ENCODE assay signal across 11 cellular contexts in genomic region chr11:64037027-64037633, GRCh38. TPM values are rescaled to one million over a fixed set of nuclear protein-coding genes. Genes with fewer than 3 reads are reported as not detected.
DNase-seq lines count a peak whose midpoint lies in the region; ATAC-seq and TF ChIP-seq lines count a peak whose summit lies in the region.
"Had no signal": no experiment of that assay in that cellular context is flagged by ENCODE, and none has a peak within 500 bp of the region (broad histone marks: within the 10 kb centered on the region; RNA-seq: fewer than 3 reads in every experiment).

No MANE protein-coding gene starts in this region.

- TF ChIP-seq CTCF in hepatocyte (IDR thresholded peaks at IDR 0.05; ENCODE audit: poor library complexity) (no peak), sigmoid colon (IDR thresholded peaks at IDR 0.05) (no peak)

- no peaks in the 10 kb centered on the region for H4K20me1 ChIP-seq in hepatocyte (ENCODE audit: insufficient read depth, poor library complexity, severe bottlenecking)

- H3K27me3 ChIP-seq in H7 (ENCODE audit: control insufficient read depth, insufficient read depth, low read length) (peaks cover 56% of the 10 kb centered on the region), hepatocyte (peaks cover 38% of the 10 kb centered on the region), sigmoid colon (peaks cover 0 to 9% (median 0%) of the 10 kb centered on the region in 3 donors), trophoblast cell (ENCODE audit: insufficient read depth, low read length) (peaks cover 47% of the 10 kb centered on the region)

- WGBS in hepatocyte (ENCODE audit: low lambda C conversion rate, missing lambda C conversion rate): 27% methylated on average over 23 of the region's 23 CpGs
- 17 to 32% methylated on average over 23 of the region's 23 CpGs for WGBS in sigmoid colon, 2 donors
- WGBS in trophoblast cell (ENCODE audit: extremely low coverage, insufficient coverage, insufficient read length): no CpG with 5 or more reads among the region's 23 CpGs

- no peak overlapping the region for H3K27ac ChIP-seq in hepatocyte
- H3K27ac ChIP-seq in sigmoid colon: peak overlapping the region; percentile 55 to 74 (median 72)
- H3K27ac ChIP-seq in trophoblast cell (ENCODE audit: low read depth, low read length): no peak overlapping the region

- H3K4me1 ChIP-seq in hepatocyte (ENCODE audit: insufficient read depth) (peaks cover 10% of the 10 kb centered on the region), sigmoid colon (peaks cover 0 to 36% (median 20%) of the 10 kb centered on the region in 4 donors), trophoblast cell (ENCODE audit: control insufficient read depth in 1 of 2, insufficient read depth in 2 of 2, low read length in 2 of 2) (no peaks in the 10 kb centered on the region)

- intact Hi-C loops in sigmoid colon (cut with DNase I): loop anchor here (2.0 kb wide), 3 partner anchors 28 to 112 kb away; no protein-coding TSS in a partner anchor

- H4K8ac ChIP-seq in trophoblast cell (ENCODE audit: low read depth, low read length): no peak overlapping the region

- H3K9me3 ChIP-seq in hepatocyte (ENCODE audit: low read depth) (no peaks in the 10 kb centered on the region), sigmoid colon (no peaks in the 10 kb centered on the region), trophoblast cell (ENCODE audit: insufficient read depth, low read depth, low read length) (peaks cover 1% of the 10 kb centered on the region)

- no peaks in the 10 kb centered on the region for H3K79me2 ChIP-seq in hepatocyte
- no peaks in the 10 kb centered on the region for H3K79me2 ChIP-seq in trophoblast cell (ENCODE audit: control insufficient read depth, insufficient read depth, low read length, poor library complexity)

- no peak overlapping the region for H2AK5ac ChIP-seq in trophoblast cell (ENCODE audit: low read length)

- H3K4me3 ChIP-seq in H7 (ENCODE audit: insufficient read depth, low read depth, low read length) (peak overlapping the region; percentile 46), hepatocyte (peak overlapping the region; percentile 45), sigmoid colon (peak overlapping the region; percentile 55 to 69 (median 64)), trophoblast cell (ENCODE audit: low read depth, low read length) (no peak overlapping the region)

- DNase-seq in H7 (peak; percentile 89), RPMI8226 (peak; percentile 36), hepatocyte (ENCODE audit: low spot score) (no peak), sigmoid colon (no peak), trophoblast cell (no peak), foreskin melanocyte (no peak)
- DNase-seq: activated CD4-positive, alpha-beta T cell treated with anti-CD3 and anti-CD28 coated beads, Interleukin-2, amount 50 U/mL, for 1 hour; effector CD8-positive, alpha-beta T cell; NCI-H2107 had no signal

- no peak overlapping the region for H4K12ac ChIP-seq in trophoblast cell (ENCODE audit: low read depth, low read length)

- no peak overlapping the region for H4K91ac ChIP-seq in trophoblast cell (ENCODE audit: low read depth, low read length)

- H2AFZ ChIP-seq in hepatocyte (no peak overlapping the region), trophoblast cell (ENCODE audit: insufficient read depth, low read length, poor library complexity) (no peak overlapping the region)

- no peak overlapping the region for H3K23ac ChIP-seq in trophoblast cell (ENCODE audit: low read length)

- no peak overlapping the region for H2BK120ac ChIP-seq in trophoblast cell (ENCODE audit: insufficient read depth, low read length, poor library complexity)

- no peak overlapping the region for H2BK5ac ChIP-seq in trophoblast cell (ENCODE audit: low read depth, low read length, poor library complexity)

- H3K9ac ChIP-seq in trophoblast cell (ENCODE audit: low read length): no peak overlapping the region

- no peak overlapping the region for H3K14ac ChIP-seq in trophoblast cell (ENCODE audit: low read length)

- no peaks in the 10 kb centered on the region for H3K79me1 ChIP-seq in trophoblast cell (ENCODE audit: low read length)

- no peaks in the 10 kb centered on the region for H3K9me2 ChIP-seq in hepatocyte (replicated peaks; ENCODE audit: insufficient read depth)

- TF ChIP-seq EP300 in sigmoid colon (IDR thresholded peaks at IDR 0.05): no peak

- no peak for TF ChIP-seq POLR2A in sigmoid colon (IDR thresholded peaks at IDR 0.05)

- no peak overlapping the region for H3K18ac ChIP-seq in trophoblast cell (ENCODE audit: low read length)

- no peak overlapping the region for H3K4ac ChIP-seq in trophoblast cell (ENCODE audit: low read depth, low read length)

- no peak overlapping the region for H2BK12ac ChIP-seq in trophoblast cell (ENCODE audit: low read length)

- H3K36me3 ChIP-seq in H7 (replicated peaks; ENCODE audit: control insufficient read depth, insufficient read depth, low read length) (no peaks in the 10 kb centered on the region), hepatocyte (replicated peaks; ENCODE audit: insufficient read depth, low read depth) (no peaks in the 10 kb centered on the region), sigmoid colon (no peaks in the 10 kb centered on the region), trophoblast cell (ENCODE audit: control insufficient read depth in 1 of 2, insufficient read depth in 2 of 2, low read length in 2 of 2) (no peaks in the 10 kb centered on the region)

- H3K4me2 ChIP-seq in hepatocyte (peak overlapping the region; percentile 93), trophoblast cell (ENCODE audit: low read length) (no peak overlapping the region)

- no peak for ATAC-seq in GM21367 (IDR thresholded peaks at IDR 0.05; ENCODE audit: unreplicated experiment)
- ATAC-seq: natural killer cell treated with Interleukin-12 subunit alpha and Interleukin-12 subunit beta and Interleukin-15 and Interleukin-18, amount 100 ng/mL, for 72 hours had no signal

RNA-seq across cellular contexts. Expression of gene FLRT1, which starts 1.4 kb away (rescaled TPM):
- 0.94 and 1.7 TPM in 2 replicates for total RNA-seq in H7 (2014; rRNA removed; shearing (Covaris generic))
- 0.43 and 0.84 TPM in 2 replicates for total RNA-seq in hepatocyte
- 0.34 and 0.61 TPM in 2 replicates for polyA plus RNA-seq in hepatocyte
- 1 to 10 TPM in 3 of 4 donors, under 1 TPM in 1; 0.99 to 6.9 (median 3.1) TPM for total RNA-seq in sigmoid colon
- polyA plus RNA-seq in sigmoid colon: under 1 TPM in 1 of 3 donors, not detected in 2; 0.66 TPM
- 0.03 TPM in 2 replicates for polyA plus RNA-seq in trophoblast cell (2013)
- total RNA-seq: natural killer cell treated with Interleukin-12 subunit alpha and Interleukin-12 subunit beta and Interleukin-15 and Interleukin-18, amount 100 ng/mL, for 72 hours had no signal

RNA-seq across cellular contexts. Expression of gene OTUB1, which starts 50.9 kb away (rescaled TPM):
- total RNA-seq in H7 (2014; rRNA removed; shearing (Covaris generic)): 76.6 and 77.4 TPM in 2 replicates
- total RNA-seq in hepatocyte (49.9 and 55.9 TPM in 2 replicates), sigmoid colon (10 to 100 TPM; 44.8 to 61.7 (median 57.8) TPM)
- polyA plus RNA-seq in hepatocyte (152 and 196 TPM in 2 replicates), sigmoid colon (10 to 100 TPM; 88.9 to 96.4 (median 91.3) TPM)
- 88.2 and 91.1 TPM in 2 replicates for polyA plus RNA-seq in trophoblast cell (2013)

Comparison
In these comparisons a context has a peak if more than half of its experiments do, and no peak if none do; other contexts are left out.
1. DNase-seq: peak in H7 (single experiment) and RPMI8226 (single experiment); none in hepatocyte (single experiment), sigmoid colon (single experiment), trophoblast cell (0 of 2) and foreskin melanocyte (single experiment).
2. H3K27ac ChIP-seq: peak in sigmoid colon (4 of 4); none in hepatocyte (single experiment) and trophoblast cell (single experiment).